12 cellular contexts compared by ENCODE assay signal in the genomic region with DNA sequence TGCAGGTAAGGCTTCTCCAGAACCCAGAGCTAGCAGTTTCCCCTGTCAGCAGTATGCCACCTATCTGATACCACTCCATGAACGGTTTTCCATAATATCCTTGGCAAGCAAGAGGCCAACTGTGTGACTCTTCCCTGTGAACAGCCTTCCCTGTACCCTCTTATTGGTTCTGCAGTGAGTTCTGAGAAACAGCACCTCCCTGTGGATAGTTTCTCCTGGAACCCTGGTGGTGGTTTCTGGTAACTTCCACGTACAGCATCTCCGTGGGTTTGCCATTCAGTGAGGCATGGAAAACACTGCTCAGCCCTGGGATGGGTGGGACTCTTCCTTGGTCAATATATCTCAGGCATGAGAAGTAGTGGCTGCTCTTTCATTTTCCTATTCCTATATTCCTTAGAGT. TPM values are rescaled to one million over a fixed set of nuclear protein-coding genes. Genes with fewer than 3 reads are reported as not detected.
DNase-seq lines count a peak whose midpoint lies in the region; ATAC-seq and TF ChIP-seq lines count a peak whose summit lies in the region.
"Had no signal": no experiment of that assay in that cellular context is flagged by ENCODE, and none has a peak within 500 bp of the region (broad histone marks: within the 10 kb centered on the region; RNA-seq: fewer than 3 reads in every experiment).

No MANE protein-coding gene starts in this region.

- ATAC-seq in GM18502 (IDR thresholded peaks at IDR 0.05; ENCODE audit: poor library complexity, unreplicated experiment) (peak; percentile 42), GM18861 (IDR thresholded peaks at IDR 0.05; ENCODE audit: unreplicated experiment) (no peak), GM21515 (IDR thresholded peaks at IDR 0.05; ENCODE audit: unreplicated experiment) (no peak)
- no peak for ATAC-seq in activated CD4-positive, CD25-positive, alpha-beta regulatory T cell treated with anti-CD3 and anti-CD28 coated beads, Interleukin-2, amount 50 U/mL, for 24 hours

- DNase-seq in NAMALWA (ENCODE audit: low spot score) = peak; percentile 46
- no peak for DNase-seq in epithelial cell of proximal tubule (ENCODE audit: low read depth)
- DNase-seq in NCI-H446 treated with DMSO at 0.1 percent for 48 hours (lab: John Stamatoyannopoulos, UW) = no peak
- DNase-seq: activated CD4-positive, alpha-beta T cell treated with anti-CD3 and anti-CD28 coated beads, Interleukin-2, amount 50 U/mL, for 48 hours; NCI-H524 had no signal

- H3K27ac ChIP-seq in 22Rv1 = no peak overlapping the region
- H3K27ac ChIP-seq: cardiac muscle cell, neutrophil had no signal

- H3K4me3 ChIP-seq in epithelial cell of proximal tubule (ENCODE audit: low read depth, low read length) = no peak overlapping the region
- H3K4me3 ChIP-seq: cardiac muscle cell had no signal

- TF ChIP-seq CTCF in 22Rv1 (IDR thresholded peaks at IDR 0.05) (peak; percentile 60), epithelial cell of proximal tubule (conservative IDR thresholded peaks at IDR 0.05; ENCODE audit: low read depth, low read length) (peak; percentile 63)

RNA-seq across cellular contexts. Expression of a gene that starts 19.4 kb away (rescaled TPM):
- total RNA-seq in epithelial cell of proximal tubule = not detected in 2 replicates
